Comparison of ENCODE assay signal across 28 cellular contexts in genomic region chr12:49261726-49262125, GRCh38. TPM values are rescaled to one million over a fixed set of nuclear protein-coding genes. Genes with fewer than 3 reads are reported as not detected.
DNase-seq lines count a peak whose midpoint lies in the region; ATAC-seq, FAIRE-seq and TF ChIP-seq lines count a peak whose summit lies in the region.
"Had no signal": no experiment of that assay in that cellular context is flagged by ENCODE, and none has a peak within 500 bp of the region (broad histone marks: within the 10 kb centered on the region; RNA-seq: fewer than 3 reads in every experiment).

No MANE protein-coding gene starts in this region.

- no peaks in the 10 kb centered on the region for H3K9me1 ChIP-seq in keratinocyte (ENCODE audit: control insufficient read depth, extremely low read depth, insufficient read depth, low read length)

- no peak for TF ChIP-seq POLR2A in HCT116 (IDR thresholded peaks at IDR 0.05; ENCODE audit: borderline replicate concordance, extremely low read depth, insufficient read depth, insufficient read length)

- peaks cover 17 to 28% of the 10 kb centered on the region in 2 experiments for H3K4me1 ChIP-seq in HCT116 (ENCODE audit: control insufficient read depth in 1 of 2, insufficient read depth in 2 of 2, low read length in 2 of 2)
- H3K4me1 ChIP-seq in adipocyte (ENCODE audit: control insufficient read depth, insufficient read depth, low read length) = peaks cover 42% of the 10 kb centered on the region
- peaks cover 38% of the 10 kb centered on the region for H3K4me1 ChIP-seq in keratinocyte (ENCODE audit: control insufficient read depth, extremely low read depth, insufficient read depth, low read length)

- H3K9me3 ChIP-seq in HCT116 (ENCODE audit: control insufficient read depth in 1 of 2, insufficient read depth in 1 of 2, low read depth in 1 of 2, low read length in 2 of 2) (no peaks in the 10 kb centered on the region), adipocyte (ENCODE audit: control insufficient read depth, low read length) (no peaks in the 10 kb centered on the region), keratinocyte (ENCODE audit: control insufficient read depth, low read depth, low read length) (no peaks in the 10 kb centered on the region)
- H3K9me3 ChIP-seq: A549, left lung, stomach had no signal

- H3K36me3 ChIP-seq in HCT116 (ENCODE audit: control insufficient read depth in 1 of 2, insufficient read depth in 2 of 2, low read length in 2 of 2) = peaks cover 0 to 8% of the 10 kb centered on the region in 2 experiments; a peak in 1 of 4 replicates
- peaks cover 2% of the 10 kb centered on the region for H3K36me3 ChIP-seq in adipocyte (ENCODE audit: control insufficient read depth, insufficient read depth, low read length, severe bottlenecking)
- H3K36me3 ChIP-seq in keratinocyte (ENCODE audit: control insufficient read depth in 2 of 2, extremely low read depth in 1 of 2, insufficient read depth in 2 of 2, low read length in 2 of 2) = peaks cover 0 to 7% of the 10 kb centered on the region in 2 experiments

- TF ChIP-seq CTCF in AG09309 (IDR thresholded peaks at IDR 0.05; ENCODE audit: control insufficient read depth, insufficient read depth, low read depth, low read length, missing control alignments) (no peak), HCT116 (IDR thresholded peaks at IDR 0.05 in 2 of 3, conservative IDR thresholded peaks at IDR 0.05 in 1 of 3; ENCODE audit: borderline replicate concordance in 1 of 3, insufficient read depth in 1 of 3, low read depth in 2 of 3, low read length in 2 of 3) (no peak), keratinocyte (optimal IDR thresholded peaks at IDR 0.05 in 1 of 3, IDR thresholded peaks at IDR 0.05 in 1 of 3, conservative IDR thresholded peaks at IDR 0.05 in 1 of 3; ENCODE audit: extremely low read depth in 1 of 3, insufficient read depth in 2 of 3, low read length in 3 of 3) (no peak)

- DNase-seq in AG09309 (ENCODE audit: low read depth) (peak; percentile 29), HCT116 (ENCODE audit: low read depth, low spot score) (no peak), adipocyte (ENCODE audit: low read depth) (peak; percentile 49), keratinocyte (ENCODE audit: low read depth, low spot score) (no peak), GM19238 (ENCODE audit: insufficient read length, low spot score) (no peak)
- DNase-seq in activated CD4-positive, CD25-positive, alpha-beta regulatory T cell treated with anti-CD3 and anti-CD28 coated beads, Interleukin-2, amount 50 U/mL, for 72 hours = no peak
- no peak for DNase-seq in stimulated activated CD4-positive, alpha-beta T cell treated with anti-CD3 and anti-CD28 coated beads, Interleukin-2, amount 100 ng/mL, for 24 hours
- DNase-seq: activated CD4-positive, alpha-beta memory T cell treated with anti-CD3 and anti-CD28 coated beads, Interleukin-2, amount 10 ng/mL, durations not matched to agents 7 days and 5 days; activated CD4-positive, alpha-beta T cell treated with anti-CD3 and anti-CD28 coated beads for 1 hour; anterior cingulate cortex; C1 segment of cervical spinal cord; COR-L47; glutamatergic neuron; GOT3; left lung; mesendoderm; NCI-H1092; NCI-H1694; NCI-H748 treated with DMSO at 0.1 percent for 48 hours; stomach; T-helper 2 cell had no signal

- no peak for TF ChIP-seq RAD21 in HCT116 (IDR thresholded peaks at IDR 0.05; ENCODE audit: low read depth)

- H3K79me2 ChIP-seq in HCT116 (ENCODE audit: insufficient read depth, low read length) (peaks cover 30% of the 10 kb centered on the region), keratinocyte (ENCODE audit: control insufficient read depth, insufficient read depth, low read length) (peaks cover 22% of the 10 kb centered on the region)

- H4K20me1 ChIP-seq in HCT116 (ENCODE audit: insufficient read depth) = peaks cover 4% of the 10 kb centered on the region; the same call in 1 of the 2 replicates
- H4K20me1 ChIP-seq in keratinocyte (ENCODE audit: control insufficient read depth, extremely low read depth, insufficient read depth, low read length) = peaks cover 12% of the 10 kb centered on the region

- CTCF ChIA-PET in HCT116 (lab: Charles Lee) = no interaction called here

- H3K27me3 ChIP-seq in HCT116 (ENCODE audit: insufficient read depth, low read length) = no peaks in the 10 kb centered on the region
- H3K27me3 ChIP-seq in adipocyte (replicated peaks; ENCODE audit: control insufficient read depth, insufficient read depth, low read length) = no peaks in the 10 kb centered on the region
- no peaks in the 10 kb centered on the region for H3K27me3 ChIP-seq in keratinocyte (ENCODE audit: control insufficient read depth, extremely low read depth, insufficient read depth, low read length)
- H3K27me3 ChIP-seq: left lung, stomach had no signal

- FAIRE-seq in keratinocyte (lab: Jason Lieb, UNC) = no peak
- FAIRE-seq: A549, bronchial epithelial cell, G401.6, urothelium cell line had no signal

- no peaks in the 10 kb centered on the region for H3K9me2 ChIP-seq in HCT116 (ENCODE audit: insufficient read depth)

- H3K9ac ChIP-seq in HCT116 (ENCODE audit: low read length) (no peak overlapping the region), adipocyte (ENCODE audit: low read length) (peak overlapping the region; percentile 64), keratinocyte (ENCODE audit: control insufficient read depth, extremely low read depth, insufficient read depth, low read length) (no peak overlapping the region)

- dilution Hi-C loops in keratinocyte (cut with MboI; ENCODE audit: extremely low pct_ligation_motif_present, low sequenced_read_pairs) = no loop called here

- intact Hi-C loops in HCT116 (cut with micrococcal nuclease) = no loop called here

- RAD21 ChIA-PET in HCT116 (lab: Charles Lee; ENCODE audit: low non-redundant PET in 1 of 2, low total read pairs in 2 of 2, uncharacterized antibody in 2 of 2, unreplicated experiment in 2 of 2) = no interaction called here

- H3K4me2 ChIP-seq in HCT116 (ENCODE audit: low read length) (no peak overlapping the region), keratinocyte (ENCODE audit: control insufficient read depth, extremely low read depth, insufficient read depth, low read depth, low read length) (no peak overlapping the region)
- H3K4me2 ChIP-seq: A549 had no signal

- H3K4me3 ChIP-seq in AG09309 (ENCODE audit: control insufficient read depth, low read depth, low read length) (no peak overlapping the region), HCT116 (replicated peaks in 1 of 2; ENCODE audit: low read depth in 1 of 2, low read length in 2 of 2) (no peak overlapping the region), adipocyte (ENCODE audit: low read length) (no peak overlapping the region), keratinocyte (ENCODE audit: control insufficient read depth in 2 of 3, extremely low read depth in 1 of 3, insufficient read depth in 2 of 3, low read depth in 1 of 3, low read length in 3 of 3) (no peak overlapping the region)
- H3K4me3 ChIP-seq: A549, left lung, stomach had no signal

- POLR2A ChIA-PET in HCT116 (lab: Charles Lee) = no interaction called here

- H2AFZ ChIP-seq in HCT116 (ENCODE audit: low read depth, low read length, poor library complexity, severe bottlenecking) = no peak overlapping the region
- no peak overlapping the region for H2AFZ ChIP-seq in keratinocyte (ENCODE audit: control insufficient read depth, low read length)

- no peak for ATAC-seq in HCT116
- ATAC-seq in GM21576 (IDR thresholded peaks at IDR 0.05; ENCODE audit: unreplicated experiment) = no peak
- ATAC-seq: A549; activated T-helper 17 cell treated with anti-CD3 and anti-CD28 coated beads, Interleukin-2, amount 50 U/mL, for 72 hours; left lung had no signal

- H3K27ac ChIP-seq in HCT116 (ENCODE audit: low read depth, low read length) (no peak overlapping the region), keratinocyte (ENCODE audit: control insufficient read depth, insufficient read depth, low read length) (peak overlapping the region; percentile 31)
- H3K27ac ChIP-seq: A549, left lung, stomach had no signal

- TSS peak; percentile 8 for BruUV-seq in HCT116 (replicated peaks; lab: Mats Ljungman, UMichigan)

TF ChIP-seq in HCT116, 20 proteins besides CTCF, POLR2A, EP300 and RAD21:
- no peak for TF ChIP-seq ELF1 (IDR thresholded peaks at IDR 0.05; ENCODE audit: borderline replicate concordance, low read depth)
- no peak for TF ChIP-seq SP1 (IDR thresholded peaks at IDR 0.05; ENCODE audit: low read depth)
- no peak for TF ChIP-seq SIN3A (IDR thresholded peaks at IDR 0.05; ENCODE audit: low read depth)
- no peak for TF ChIP-seq EGR1 (IDR thresholded peaks at IDR 0.05; ENCODE audit: low read depth)
- no peak for TF ChIP-seq EZH2phosphoT487 (IDR thresholded peaks at IDR 0.05; ENCODE audit: borderline replicate concordance)
- TF ChIP-seq EZH2 (IDR thresholded peaks at IDR 0.05) = no peak

RNA-seq across cellular contexts. Expression of gene TUBA1C, which starts 3.2 kb away (rescaled TPM):
- 571 TPM for total RNA-seq in HCT116 (2021; ENCODE audit: unreplicated experiment)
- 1,132 and 1,135 TPM in 2 replicates for polyA plus RNA-seq in HCT116 (2012)
- 1,709 to 2,744 TPM (median 1,922 TPM) in 3 replicates for polyA plus RNA-seq in keratinocyte
- 114 TPM for polyA plus RNA-seq in keratinocyte (2011; ENCODE audit: low read depth)
- 1,615 and 1,811 TPM in 2 replicates for polyA plus RNA-seq in keratinocyte (2011; cell fraction: cytosol; rRNA removed)
- polyA plus RNA-seq in keratinocyte (2011; cell fraction: nucleus; rRNA removed) = 1,728 and 2,016 TPM in 2 replicates
- 503 and 904 TPM in 2 replicates for polyA plus RNA-seq in keratinocyte (2012; ENCODE audit: low replicate concordance)
- 2,940 to 3,265 TPM (median 3,131 TPM) in 3 replicates for polyA minus RNA-seq in keratinocyte
- polyA minus RNA-seq in keratinocyte (2011; cell fraction: cytosol; rRNA and poly(A)+ RNA removed) = 727 TPM
- polyA minus RNA-seq in keratinocyte (2011; cell fraction: nucleus; rRNA and poly(A)+ RNA removed) = 648 and 768 TPM in 2 replicates

RNA-seq across cellular contexts. Expression of gene PRPH, which starts 33.2 kb away (rescaled TPM):
- total RNA-seq in HCT116 (2021; ENCODE audit: unreplicated experiment) = 6.7 TPM
- 13.6 and 17.7 TPM in 2 replicates for polyA plus RNA-seq in HCT116 (2012)
- polyA plus RNA-seq in keratinocyte = 0.05 to 0.11 TPM (median 0.08 TPM) in 3 replicates
- not detected for polyA plus RNA-seq in keratinocyte (2011; ENCODE audit: low read depth)
- polyA plus RNA-seq in keratinocyte (2011; cell fraction: cytosol; rRNA removed) = not detected in 2 replicates
- 0.10 TPM in 1 of 2 replicates, not detected in the other for polyA plus RNA-seq in keratinocyte (2011; cell fraction: nucleus; rRNA removed)
- polyA plus RNA-seq in keratinocyte (2012; ENCODE audit: low replicate concordance) = not detected in 2 replicates
- polyA minus RNA-seq in keratinocyte = not detected in 3 replicates
- not detected for polyA minus RNA-seq in keratinocyte (2011; cell fraction: cytosol; rRNA and poly(A)+ RNA removed)
- not detected in 2 replicates for polyA minus RNA-seq in keratinocyte (2011; cell fraction: nucleus; rRNA and poly(A)+ RNA removed)
- polyA plus RNA-seq: IgD-negative memory B cell had no signal

Comparison
In these comparisons a context has a peak if more than half of its experiments do, and no peak if none do; other contexts are left out.
1. DNase-seq: peak in AG09309 (single experiment) and adipocyte (single experiment); none in HCT116 (single experiment), keratinocyte (single experiment), activated CD4-positive, CD25-positive, alpha-beta regulatory T cell treated with anti-CD3 and anti-CD28 coated beads, Interleukin-2, amount 50 U/mL, for 72 hours (single experiment), stimulated activated CD4-positive, alpha-beta T cell treated with anti-CD3 and anti-CD28 coated beads, Interleukin-2, amount 100 ng/mL, for 24 hours (0 of 2) and GM19238 (single experiment).